In the genomic region with DNA sequence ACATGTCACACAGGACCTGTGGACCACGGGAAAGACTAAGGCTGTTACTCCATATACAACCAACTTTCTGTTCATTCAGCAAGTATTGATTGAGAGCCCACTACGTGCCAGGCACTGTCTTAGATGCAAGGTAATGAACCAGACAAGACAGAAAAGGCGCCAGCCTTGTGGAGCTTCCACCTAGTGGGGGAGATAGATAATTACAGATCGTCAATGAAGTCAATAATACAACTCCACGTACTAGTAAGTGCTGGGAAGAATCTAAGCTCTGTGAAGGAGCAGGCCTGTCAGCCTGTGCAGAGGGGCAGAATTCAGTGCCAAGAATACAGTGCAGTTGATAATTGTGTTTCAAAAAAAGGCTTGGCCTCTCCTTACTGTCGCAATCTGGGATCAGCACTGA, we compare ENCODE assay signal across 10 cellular contexts.
DNase-seq lines count a peak whose midpoint lies in the region; ATAC-seq and TF ChIP-seq lines count a peak whose summit lies in the region.
"Had no signal": no experiment of that assay in that cellular context is flagged by ENCODE, and none has a peak within 500 bp of the region (broad histone marks: within the 10 kb centered on the region; RNA-seq: fewer than 3 reads in every experiment).

No MANE protein-coding gene starts in this region.

- no peak overlapping the region for H2AK5ac ChIP-seq in H9 (ENCODE audit: insufficient read length, low read length)

- no CpG with 5 or more reads among the region's 6 CpGs for WGBS in H9 (ENCODE audit: extremely low coverage, insufficient read length, low lambda C conversion rate)
- 57 to 76% methylated on average over 4 to 6 of the region's 6 CpGs for WGBS in gastroesophageal sphincter (ENCODE audit: low coverage in 1 of 2), 2 donors

- TF ChIP-seq EP300 in gastroesophageal sphincter (IDR thresholded peaks at IDR 0.05), result no peak

- no peak overlapping the region for H3K18ac ChIP-seq in H9 (ENCODE audit: insufficient read length, low read depth, low read length)

- no peak overlapping the region for H4K91ac ChIP-seq in H9 (ENCODE audit: insufficient read length, low read depth, low read length)

- H3K4me3 ChIP-seq in Peyer's patch (no peak overlapping the region), gastroesophageal sphincter (no peak overlapping the region)

- H3K27me3 Mint-ChIP-seq in H9 (ENCODE audit: low read depth), result peaks cover 2% of the 10 kb centered on the region
- H3K27me3 Mint-ChIP-seq: stimulated activated naive CD8-positive, alpha-beta T cell treated with anti-CD3 and anti-CD28 coated beads, Interleukin-15, Interleukin-2, amounts not matched to agents 100 ng/mL and 50 ng/mL, for 24 hours had no signal

- no peak overlapping the region for H3T11ph ChIP-seq in H9 (ENCODE audit: low read length)

- no peak overlapping the region for H2BK12ac ChIP-seq in H9 (ENCODE audit: insufficient read length, low read depth, low read length)

- H2AFZ ChIP-seq in H9 (ENCODE audit: low read length), result no peak overlapping the region

- H3K27ac ChIP-seq in H9 (ENCODE audit: insufficient read length, low read depth, low read length) (no peak overlapping the region), Peyer's patch (no peak overlapping the region), gastroesophageal sphincter (no peak overlapping the region)

- no peak overlapping the region for H2BK15ac ChIP-seq in H9 (ENCODE audit: low read depth, low read length)

- TF ChIP-seq CTCF in H9 (conservative IDR thresholded peaks at IDR 0.05), result peak; percentile 69
- TF ChIP-seq CTCF in Peyer's patch (IDR thresholded peaks at IDR 0.05), result peak in 4 of 6 experiments; percentile 12 to 40 (median 32)
- TF ChIP-seq CTCF in gastroesophageal sphincter (IDR thresholded peaks at IDR 0.05), result peak; percentile 33 to 54 (median 42)

- no peak for TF ChIP-seq POLR2A in Peyer's patch (IDR thresholded peaks at IDR 0.05)
- TF ChIP-seq POLR2A in gastroesophageal sphincter (IDR thresholded peaks at IDR 0.05), result no peak

- H3K14ac ChIP-seq in H9 (ENCODE audit: insufficient read depth, low read length), result no peak overlapping the region

- no peaks in the 10 kb centered on the region for H3K27me3 ChIP-seq in H9 (ENCODE audit: insufficient read depth, low read length)
- H3K27me3 ChIP-seq in Peyer's patch, result no peaks in the 10 kb centered on the region
- no peaks in the 10 kb centered on the region for H3K27me3 ChIP-seq in gastroesophageal sphincter

- no peak overlapping the region for H3K56ac ChIP-seq in H9 (ENCODE audit: insufficient read length, low read depth, low read length)

- ATAC-seq in gastroesophageal sphincter, result peak; percentile 24
- ATAC-seq: naive thymus-derived CD4-positive, alpha-beta T cell had no signal

- H3K23ac ChIP-seq in H9 (ENCODE audit: insufficient read length, low read depth, low read length), result no peak overlapping the region

- H3K36me3 ChIP-seq in Peyer's patch, result no peaks in the 10 kb centered on the region
- peaks cover 0 to 10% of the 10 kb centered on the region in 2 donors for H3K36me3 ChIP-seq in gastroesophageal sphincter

- peaks cover 16 to 20% of the 10 kb centered on the region in 2 experiments for H3K4me1 Mint-ChIP-seq in H9

- no peak overlapping the region for H3K9ac ChIP-seq in H9 (ENCODE audit: extremely low read depth, insufficient read length, low read length)

- H2BK20ac ChIP-seq in H9 (ENCODE audit: low read depth, low read length, poor library complexity, severe bottlenecking), result no peak overlapping the region

- H3K9me3 Mint-ChIP-seq in H9, result peaks cover 0 to 2% of the 10 kb centered on the region in 2 experiments; a peak in 1 of 5 replicates
- H3K9me3 Mint-ChIP-seq: stimulated activated naive CD8-positive, alpha-beta T cell treated with anti-CD3 and anti-CD28 coated beads, Interleukin-15, Interleukin-2, amounts not matched to agents 100 ng/mL and 50 ng/mL, for 24 hours had no signal

- no peak overlapping the region for H4K5ac ChIP-seq in H9 (ENCODE audit: insufficient read length, low read depth, low read length)

- H2BK5ac ChIP-seq in H9 (ENCODE audit: insufficient read length, low read length), result no peak overlapping the region

- DNase-seq in H9 (no peak), Peyer's patch (no peak), superior temporal gyrus (ENCODE audit: extremely low spot score) (peak; percentile 42), mesenteric fat pad (ENCODE audit: low spot score) (no peak), cortex of kidney (lab: John Stamatoyannopoulos, UW) (no peak), HuH-7 (ENCODE audit: low spot score) (no peak)
- DNase-seq: activated naive CD4-positive, alpha-beta T cell treated with Interleukin-2 at 50 U/mL for 16 hours; naive thymus-derived CD4-positive, alpha-beta T cell had no signal

- no peak overlapping the region for H2BK120ac ChIP-seq in H9 (ENCODE audit: low read depth, low read length, poor library complexity, severe bottlenecking)

- H3K36me3 Mint-ChIP-seq in H9 (ENCODE audit: insufficient read depth in 1 of 3, low read depth in 3 of 3), result peaks cover 18 to 40% (median 25%) of the 10 kb centered on the region in 3 experiments
- H3K36me3 Mint-ChIP-seq: naive thymus-derived CD4-positive, alpha-beta T cell had no signal

- no peak overlapping the region for H4K8ac ChIP-seq in H9 (replicated peaks; ENCODE audit: insufficient read length, low read depth, low read length)

- H3K79me2 ChIP-seq in H9 (ENCODE audit: insufficient read depth, low read length), result no peaks in the 10 kb centered on the region

- H3K4me2 ChIP-seq in H9 (ENCODE audit: insufficient read depth, insufficient read length, low read length), result no peak overlapping the region

- no peaks in the 10 kb centered on the region for H3K79me1 ChIP-seq in H9 (ENCODE audit: insufficient read depth, low read depth, low read length, poor library complexity, severe bottlenecking)

- H3K9me3 ChIP-seq in H9 (ENCODE audit: control insufficient read depth, low read depth, low read length), result no peaks in the 10 kb centered on the region
- H3K9me3 ChIP-seq in Peyer's patch, result no peaks in the 10 kb centered on the region
- H3K9me3 ChIP-seq in gastroesophageal sphincter, result no peaks in the 10 kb centered on the region

- H4K20me1 ChIP-seq in H9 (ENCODE audit: control insufficient read depth, insufficient read depth, insufficient read length), result no peaks in the 10 kb centered on the region

- 0 out of 7 replicates have a peak overlapping the region, but pooled peaks of 1 of the 3 experiments have one; percentile 11 for H3K27ac Mint-ChIP-seq in H9
- H3K27ac Mint-ChIP-seq: naive thymus-derived CD4-positive, alpha-beta T cell; stimulated activated naive CD8-positive, alpha-beta T cell treated with anti-CD3 and anti-CD28 coated beads, Interleukin-15, Interleukin-2, amounts not matched to agents 100 ng/mL and 50 ng/mL, for 24 hours had no signal

- H3K4me3 Mint-ChIP-seq in H9, result no peak overlapping the region
- H3K4me3 Mint-ChIP-seq: naive thymus-derived CD4-positive, alpha-beta T cell; stimulated activated naive CD8-positive, alpha-beta T cell treated with anti-CD3 and anti-CD28 coated beads, Interleukin-15, Interleukin-2, amounts not matched to agents 100 ng/mL and 50 ng/mL, for 24 hours had no signal

- H3K23me2 ChIP-seq in H9 (ENCODE audit: insufficient read length, low read depth, low read length, poor library complexity, severe bottlenecking), result peaks cover 4% of the 10 kb centered on the region

- H3K4me1 ChIP-seq in H9 (ENCODE audit: insufficient read depth, low read length), result no peaks in the 10 kb centered on the region
- H3K4me1 ChIP-seq in Peyer's patch, result no peaks in the 10 kb centered on the region
- H3K4me1 ChIP-seq in gastroesophageal sphincter, result peaks cover 0 to 19% (median 0%) of the 10 kb centered on the region in 3 donors

- H3K4ac ChIP-seq in H9 (ENCODE audit: low read depth, low read length), result no peak overlapping the region
